Comparison of ENCODE assay signal across 15 cellular contexts in the genomic region with DNA sequence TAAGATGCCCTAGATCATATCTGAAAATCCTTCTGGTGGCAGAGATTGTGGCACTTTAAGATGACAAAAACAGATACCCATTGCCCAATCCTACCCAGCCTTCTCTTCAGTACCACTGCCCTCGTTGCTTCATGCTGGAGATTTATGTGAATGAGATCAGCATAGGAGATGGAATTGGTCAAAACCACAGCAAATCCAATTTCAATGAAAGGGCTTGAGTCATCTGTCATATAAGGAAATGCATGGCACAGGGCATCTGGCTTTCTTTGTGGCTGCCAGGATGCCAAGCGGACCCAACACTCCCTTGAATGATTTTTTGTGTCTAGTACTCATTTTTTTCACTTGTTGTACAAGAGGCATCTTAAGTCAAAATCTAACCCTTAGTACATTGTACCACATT. TPM values are rescaled to one million over a fixed set of nuclear protein-coding genes. Genes with fewer than 3 reads are reported as not detected.
DNase-seq lines count a peak whose midpoint lies in the region; TF ChIP-seq lines count a peak whose summit lies in the region.
"Had no signal": no experiment of that assay in that cellular context is flagged by ENCODE, and none has a peak within 500 bp of the region (broad histone marks: within the 10 kb centered on the region; RNA-seq: fewer than 3 reads in every experiment).

No MANE protein-coding gene starts in this region.

- H3K36me3 Mint-ChIP-seq in activated CD4-positive, alpha-beta memory T cell treated with anti-CD3 and anti-CD28 coated beads for 36 hours, result no peaks in the 10 kb centered on the region
- H3K36me3 Mint-ChIP-seq: CD4-positive, alpha-beta memory T cell had no signal

- H3K27me3 Mint-ChIP-seq in activated CD4-positive, alpha-beta memory T cell treated with anti-CD3 and anti-CD28 coated beads for 36 hours, result no peaks in the 10 kb centered on the region
- H3K27me3 Mint-ChIP-seq: B cell; CD4-positive, alpha-beta memory T cell had no signal

- POLR2A ChIA-PET in activated CD4-positive, alpha-beta memory T cell treated with anti-CD3 and anti-CD28 coated beads for 36 hours (lab: Charles Lee), result no interaction called here

- DNase-seq in AG08395 (ENCODE audit: low spot score), result peak; percentile 12
- DNase-seq in HT1080 (ENCODE audit: low read depth), result peak; percentile 65
- peak; percentile 62 for DNase-seq in RPMI7951 (ENCODE audit: low read depth)
- peak; percentile 12 for DNase-seq in fibroblast of peridontal ligament (ENCODE audit: extremely low read depth)
- no peak for DNase-seq in brain microvascular endothelial cell
- no peak for DNase-seq in NCI-H2081 (lab: John Stamatoyannopoulos, UW)
- no peak for DNase-seq in activated CD4-positive, alpha-beta memory T cell treated with anti-CD3 and anti-CD28 coated beads for 36 hours
- DNase-seq: CD4-positive, alpha-beta memory T cell; H7; NCI-H146; NCI-H69; NK-92 treated with Interleukin-12 subunit alpha and Interleukin-12 subunit beta, amount 100 ng/mL, for 24 hours; SHP77 treated with DMSO at 0.1 percent for 48 hours had no signal

- H3K27ac Mint-ChIP-seq in activated CD4-positive, alpha-beta memory T cell treated with anti-CD3 and anti-CD28 coated beads for 36 hours, result no peak overlapping the region
- H3K27ac Mint-ChIP-seq: B cell; CD4-positive, alpha-beta memory T cell had no signal

- H3K4me3 ChIP-seq in brain microvascular endothelial cell (ENCODE audit: low read depth, low read length), result no peak overlapping the region

- CTCF ChIA-PET in activated CD4-positive, alpha-beta memory T cell treated with anti-CD3 and anti-CD28 coated beads for 36 hours (lab: Charles Lee), result no interaction called here

- intact Hi-C loops in activated CD4-positive, alpha-beta memory T cell treated with anti-CD3 and anti-CD28 coated beads for 36 hours (cut with micrococcal nuclease), result no loop called here

- no peaks in the 10 kb centered on the region for H3K4me1 Mint-ChIP-seq in activated CD4-positive, alpha-beta memory T cell treated with anti-CD3 and anti-CD28 coated beads for 36 hours (ENCODE audit: low read depth)
- H3K4me1 Mint-ChIP-seq: CD4-positive, alpha-beta memory T cell had no signal

- no peak overlapping the region for H3K4me3 Mint-ChIP-seq in activated CD4-positive, alpha-beta memory T cell treated with anti-CD3 and anti-CD28 coated beads for 36 hours
- H3K4me3 Mint-ChIP-seq: B cell; CD4-positive, alpha-beta memory T cell had no signal

- H3K27ac ChIP-seq in brain microvascular endothelial cell, result no peak overlapping the region

- H3K27me3 ChIP-seq in brain microvascular endothelial cell (replicated peaks), result no peaks in the 10 kb centered on the region

- H3K9me3 Mint-ChIP-seq in activated CD4-positive, alpha-beta memory T cell treated with anti-CD3 and anti-CD28 coated beads for 36 hours, result no peaks in the 10 kb centered on the region

- H3K36me3 ChIP-seq in brain microvascular endothelial cell (replicated peaks), result no peaks in the 10 kb centered on the region

- in situ Hi-C loops in brain microvascular endothelial cell (cut with HindIII; ENCODE audit: low pct_ligation_motif_present, low sequenced_read_pairs), result no loop called here

- TF ChIP-seq CTCF in brain microvascular endothelial cell (IDR thresholded peaks at IDR 0.05; ENCODE audit: low read depth, low read length, missing control alignments), result no peak

RNA-seq across cellular contexts. Expression of gene AFF2, which starts 16.8 kb away (rescaled TPM):
- 1.0 and 1.4 TPM in 2 replicates for total RNA-seq in HT1080 (2014; rRNA removed; shearing (Covaris generic))
- 0.07 and 0.10 TPM in 2 replicates for polyA plus RNA-seq in HT1080 (2015; cell fraction: cytosol; rRNA removed)
- 0.12 and 0.18 TPM in 2 replicates for polyA plus RNA-seq in HT1080 (2015; cell fraction: nucleus; rRNA removed)
- 0.68 and 1.7 TPM in 2 replicates for total RNA-seq in RPMI7951 (2014; rRNA removed; shearing (Covaris generic))
- total RNA-seq in activated CD4-positive, alpha-beta memory T cell treated with anti-CD3 and anti-CD28 coated beads for 36 hours, result under 1 TPM; 0.36 to 0.45 TPM
- total RNA-seq: HepG2 had no signal
- polyA plus RNA-seq: HepG2 had no signal

Comparison
In these comparisons a context has a peak if more than half of its experiments do, and no peak if none do; other contexts are left out.
1. DNase-seq: peak in AG08395 (single experiment), HT1080 (single experiment), RPMI7951 (single experiment) and fibroblast of peridontal ligament (single experiment); none in brain microvascular endothelial cell (single experiment), NCI-H2081 (0 of 2) and activated CD4-positive, alpha-beta memory T cell treated with anti-CD3 and anti-CD28 coated beads for 36 hours (single experiment).